ENCODE assay signal across 8 cellular contexts in the genomic region with DNA sequence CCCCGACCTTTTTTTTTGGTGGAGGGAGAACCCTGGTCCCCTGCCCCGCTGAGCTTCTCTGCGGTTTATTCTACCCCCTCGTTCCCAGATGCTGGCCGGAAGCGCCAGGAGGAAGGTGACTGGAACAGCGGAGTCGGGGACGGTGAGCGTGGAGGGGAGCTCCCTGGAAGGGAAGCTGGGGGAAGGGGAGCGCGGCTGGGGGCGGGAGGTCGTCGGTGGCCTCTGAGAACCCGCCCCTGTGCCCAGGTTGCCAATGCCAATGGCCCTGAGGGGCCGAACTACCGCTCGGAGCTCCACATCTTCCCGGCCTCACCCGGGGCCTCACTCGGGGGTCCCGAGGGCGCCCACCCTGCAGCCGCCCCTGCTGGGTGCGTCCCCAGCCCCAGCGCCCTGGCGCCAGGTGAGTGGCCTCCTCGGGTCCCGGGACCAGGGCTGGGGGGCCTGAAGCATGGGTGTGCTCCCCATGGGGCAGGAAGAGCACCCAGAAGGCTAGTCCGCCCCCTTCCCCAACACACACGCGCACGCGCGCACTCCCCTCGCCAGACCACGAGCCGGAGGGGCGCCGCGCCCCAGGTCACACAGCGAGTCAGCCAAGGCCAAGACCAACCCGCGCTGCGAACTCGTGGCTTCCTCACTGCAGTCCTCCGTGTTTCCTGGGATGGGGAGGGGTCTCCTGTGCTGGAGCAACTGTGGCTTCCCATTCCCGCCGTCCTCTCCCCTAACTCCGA. TPM values are rescaled to one million over a fixed set of nuclear protein-coding genes. Genes with fewer than 3 reads are reported as not detected.
A peak's percentile ranks its signal among the peaks of the same experiment; 100 is the strongest.
DNase-seq lines count a peak whose midpoint lies in the region; ATAC-seq and TF ChIP-seq lines count a peak whose summit lies in the region.

No MANE protein-coding gene starts in this region.

- TF ChIP-seq CTCF in GM10248 (IDR thresholded peaks at IDR 0.05; ENCODE audit: control extremely low read depth, extremely low read depth, low read depth, missing control alignments) (no peak), MM.1S (IDR thresholded peaks at IDR 0.05; ENCODE audit: low read length) (no peak)

- H3K27ac Mint-ChIP-seq in activated CD4-positive, alpha-beta T cell treated with anti-CD3 and anti-CD28 coated beads, Interleukin-2, amount 10 ng/mL, durations not matched to agents 24 days and 14 days: no peak overlapping the region
- H3K27ac Mint-ChIP-seq in activated naive CD8-positive, alpha-beta T cell treated with anti-CD3 and anti-CD28 coated beads, Interleukin-2, amount 50 U/mL, for 24 hours: no peak overlapping the region

- no peaks in the 10 kb centered on the region for H3K9me3 Mint-ChIP-seq in activated CD4-positive, alpha-beta T cell treated with anti-CD3 and anti-CD28 coated beads, Interleukin-2, amount 10 ng/mL, durations not matched to agents 24 days and 14 days
- no peaks in the 10 kb centered on the region for H3K9me3 Mint-ChIP-seq in activated naive CD8-positive, alpha-beta T cell treated with anti-CD3 and anti-CD28 coated beads, Interleukin-2, amount 50 U/mL, for 24 hours

- H3K36me3 ChIP-seq in stomach smooth muscle (ENCODE audit: control insufficient read depth in 2 of 2, insufficient read depth in 2 of 2, low read length in 2 of 2) (no peaks in the 10 kb centered on the region), MM.1S (replicated peaks; ENCODE audit: insufficient read depth, low read length) (no peaks in the 10 kb centered on the region)

- ATAC-seq in activated naive CD8-positive, alpha-beta T cell treated with anti-CD3 and anti-CD28 coated beads, Interleukin-2, amount 50 U/mL, for 24 hours: peak; percentile 55

- H3K9ac ChIP-seq in stomach smooth muscle (ENCODE audit: low read length in 2 of 2) (peak overlapping the region in 1 of 2 donors; percentile 45), MM.1S (ENCODE audit: low read length) (no peak overlapping the region)

- CTCF ChIA-PET in GM10248 (lab: Yijun Ruan, JAX): interaction anchor here (0.9 to 2.2 kb wide), 5 partner anchors 9 to 175 kb away, joined by 3 to 9 read pairs (median 3); no protein-coding TSS in a partner anchor

- no peak overlapping the region for H3K4me2 ChIP-seq in MM.1S (ENCODE audit: low read depth, low read length)

- H3K79me2 ChIP-seq in MM.1S (ENCODE audit: low read length): no peaks in the 10 kb centered on the region

- H4K20me1 ChIP-seq in MM.1S (ENCODE audit: insufficient read depth, low read length): no peaks in the 10 kb centered on the region

- H3K4me3 Mint-ChIP-seq in activated CD4-positive, alpha-beta T cell treated with anti-CD3 and anti-CD28 coated beads, Interleukin-2, amount 10 ng/mL, durations not matched to agents 24 days and 14 days: peak overlapping the region; percentile 80
- H3K4me3 Mint-ChIP-seq in activated naive CD8-positive, alpha-beta T cell treated with anti-CD3 and anti-CD28 coated beads, Interleukin-2, amount 50 U/mL, for 24 hours: peak overlapping the region; percentile 67

- H3K27ac ChIP-seq in stomach smooth muscle (ENCODE audit: low read length) (no peak overlapping the region), MM.1S (ENCODE audit: low read length) (no peak overlapping the region)

- H3K4me3 ChIP-seq in stomach smooth muscle (ENCODE audit: low read length in 2 of 2) (peak overlapping the region; percentile 77 to 87), MM.1S (ENCODE audit: low read length) (no peak overlapping the region)

- POLR2A ChIA-PET in GM10248 (lab: Yijun Ruan, JAX): no interaction called here

- peak; percentile 68 for DNase-seq in activated CD4-positive, alpha-beta T cell treated with anti-CD3 and anti-CD28 coated beads, Interleukin-2, amount 10 ng/mL, durations not matched to agents 24 days and 14 days
- no peak for DNase-seq in activated CD4-positive, alpha-beta T cell treated with anti-CD3 and anti-CD28 coated beads for 1 hour
- DNase-seq in activated naive CD8-positive, alpha-beta T cell treated with anti-CD3 and anti-CD28 coated beads, Interleukin-2, amount 50 U/mL, for 24 hours: peak; percentile 18
- DNase-seq in left kidney (ENCODE audit: low read depth, low spot score) (peak; percentile 58), C1 segment of cervical spinal cord (lab: John Stamatoyannopoulos, UW) (no peak), GM10248 (ENCODE audit: extremely low spot score) (no peak), MM.1S (no peak)

- no peaks in the 10 kb centered on the region for H3K36me3 Mint-ChIP-seq in activated CD4-positive, alpha-beta T cell treated with anti-CD3 and anti-CD28 coated beads, Interleukin-2, amount 10 ng/mL, durations not matched to agents 24 days and 14 days (ENCODE audit: low read depth)
- H3K36me3 Mint-ChIP-seq in activated naive CD8-positive, alpha-beta T cell treated with anti-CD3 and anti-CD28 coated beads, Interleukin-2, amount 50 U/mL, for 24 hours (ENCODE audit: low read depth): no peaks in the 10 kb centered on the region

- intact Hi-C loops in activated CD4-positive, alpha-beta T cell treated with anti-CD3 and anti-CD28 coated beads, Interleukin-2, amount 10 ng/mL, durations not matched to agents 24 days and 14 days (cut with micrococcal nuclease): no loop called here

- H3K27me3 Mint-ChIP-seq in activated CD4-positive, alpha-beta T cell treated with anti-CD3 and anti-CD28 coated beads, Interleukin-2, amount 10 ng/mL, durations not matched to agents 24 days and 14 days: peaks cover 25% of the 10 kb centered on the region
- peaks cover 20% of the 10 kb centered on the region for H3K27me3 Mint-ChIP-seq in activated naive CD8-positive, alpha-beta T cell treated with anti-CD3 and anti-CD28 coated beads, Interleukin-2, amount 50 U/mL, for 24 hours

- H3K4me1 Mint-ChIP-seq in activated CD4-positive, alpha-beta T cell treated with anti-CD3 and anti-CD28 coated beads, Interleukin-2, amount 10 ng/mL, durations not matched to agents 24 days and 14 days: peaks cover 3% of the 10 kb centered on the region
- peaks cover 6% of the 10 kb centered on the region for H3K4me1 Mint-ChIP-seq in activated naive CD8-positive, alpha-beta T cell treated with anti-CD3 and anti-CD28 coated beads, Interleukin-2, amount 50 U/mL, for 24 hours

- H3F3A ChIP-seq in MM.1S (ENCODE audit: insufficient read depth, low read length): no peaks in the 10 kb centered on the region

- H3K9me3 ChIP-seq in stomach smooth muscle (ENCODE audit: control insufficient read depth in 2 of 2, low read length in 2 of 2) (no peaks in the 10 kb centered on the region), MM.1S (replicated peaks; ENCODE audit: insufficient read depth, low read length) (no peaks in the 10 kb centered on the region)

- H3K27me3 ChIP-seq in stomach smooth muscle (ENCODE audit: control insufficient read depth in 1 of 2, insufficient read depth in 2 of 2, low read length in 2 of 2): peaks cover 5 to 6% of the 10 kb centered on the region in 2 donors
- peaks cover 10% of the 10 kb centered on the region; the same call in 1 of the 2 replicates for H3K27me3 ChIP-seq in MM.1S (replicated peaks; ENCODE audit: insufficient read depth, low read length)

- H3K9me2 ChIP-seq in MM.1S (replicated peaks; ENCODE audit: insufficient read depth, low read length): no peaks in the 10 kb centered on the region

- H2AFZ ChIP-seq in MM.1S (ENCODE audit: low read length): no peak overlapping the region

- peaks cover 28% of the 10 kb centered on the region for H3K4me1 ChIP-seq in stomach smooth muscle (ENCODE audit: control insufficient read depth, insufficient read depth, low read length)
- no peaks in the 10 kb centered on the region for H3K4me1 ChIP-seq in MM.1S (ENCODE audit: low read length)

RNA-seq across cellular contexts. Expression of a gene that starts 10.6 kb away (rescaled TPM):
- total RNA-seq in activated CD4-positive, alpha-beta T cell treated with anti-CD3 and anti-CD28 coated beads, Interleukin-2, amount 10 ng/mL, durations not matched to agents 24 days and 14 days: 0.07 and 0.28 TPM in 2 replicates

RNA-seq across cellular contexts. Expression of a gene that starts 29.2 kb away (rescaled TPM):
- total RNA-seq in activated CD4-positive, alpha-beta T cell treated with anti-CD3 and anti-CD28 coated beads, Interleukin-2, amount 10 ng/mL, durations not matched to agents 24 days and 14 days: 69.6 and 78.4 TPM in 2 replicates

RNA-seq across cellular contexts. Expression of a gene that starts 31.2 kb away (rescaled TPM):
- not detected in 2 replicates for total RNA-seq in activated CD4-positive, alpha-beta T cell treated with anti-CD3 and anti-CD28 coated beads, Interleukin-2, amount 10 ng/mL, durations not matched to agents 24 days and 14 days

Comparison
In these comparisons a context has a peak if more than half of its experiments do, and no peak if none do; other contexts are left out.
1. DNase-seq: peak in activated CD4-positive, alpha-beta T cell treated with anti-CD3 and anti-CD28 coated beads, Interleukin-2, amount 10 ng/mL, durations not matched to agents 24 days and 14 days (single experiment), activated naive CD8-positive, alpha-beta T cell treated with anti-CD3 and anti-CD28 coated beads, Interleukin-2, amount 50 U/mL, for 24 hours (single experiment) and left kidney (single experiment); none in activated CD4-positive, alpha-beta T cell treated with anti-CD3 and anti-CD28 coated beads for 1 hour (single experiment), C1 segment of cervical spinal cord (0 of 14), GM10248 (single experiment) and MM.1S (single experiment).